ENCODE assay signal across 8 cellular contexts in genomic region chr5:134223406-134224251, GRCh38. TPM values are rescaled to one million over a fixed set of nuclear protein-coding genes. Genes with fewer than 3 reads are reported as not detected.
DNase-seq lines count a peak whose midpoint lies in the region; ATAC-seq lines count a peak whose summit lies in the region.

No MANE protein-coding gene starts in this region.

- no peak for ATAC-seq in activated CD4-positive, alpha-beta T cell treated with anti-CD3 and anti-CD28 coated beads for 36 hours

- H3K4me3 ChIP-seq in iPS-18c (ENCODE audit: insufficient read depth, low read depth, low read length): peak overlapping the region; percentile 100

- intact Hi-C loops in activated CD4-positive, alpha-beta T cell treated with anti-CD3 and anti-CD28 coated beads for 36 hours (cut with DNase I, micrococcal nuclease): loop anchor here (5.0 to 10.0 kb wide), 2 partner anchors 64 to 651 kb away; partner anchors contain the start of gene TXNDC15 (in 1 of the 2)

- no peaks in the 10 kb centered on the region for H3K27me3 Mint-ChIP-seq in activated CD4-positive, alpha-beta T cell treated with anti-CD3 and anti-CD28 coated beads for 36 hours
- H3K27me3 Mint-ChIP-seq in activated CD4-positive, alpha-beta memory T cell treated with anti-CD3 and anti-CD28 coated beads, Interleukin-2, amount 10 ng/mL, durations not matched to agents 7 days and 5 days: no peaks in the 10 kb centered on the region

- CTCF ChIA-PET in activated CD4-positive, alpha-beta T cell treated with anti-CD3 and anti-CD28 coated beads for 36 hours (lab: Charles Lee): interaction anchor here (0.6 to 1.7 kb wide), 8 partner anchors 9 to 543 kb away, joined by 3 to 8 read pairs (median 5); no protein-coding TSS in a partner anchor
- CTCF ChIA-PET in activated CD4-positive, alpha-beta memory T cell treated with anti-CD3 and anti-CD28 coated beads, Interleukin-2, amount 10 ng/mL, durations not matched to agents 7 days and 5 days (lab: Charles Lee): interaction anchor here (1.2 kb wide), 1 partner anchor 363 kb away, joined by 4 read pairs; no protein-coding TSS in a partner anchor

- no peaks in the 10 kb centered on the region for H3K9me3 Mint-ChIP-seq in activated CD4-positive, alpha-beta T cell treated with anti-CD3 and anti-CD28 coated beads for 36 hours (ENCODE audit: low read depth)
- no peaks in the 10 kb centered on the region for H3K9me3 Mint-ChIP-seq in activated CD4-positive, alpha-beta memory T cell treated with anti-CD3 and anti-CD28 coated beads, Interleukin-2, amount 10 ng/mL, durations not matched to agents 7 days and 5 days

- DNase-seq in activated CD4-positive, alpha-beta T cell treated with anti-CD3 and anti-CD28 coated beads for 36 hours: no peak
- no peak for DNase-seq in activated CD4-positive, alpha-beta T cell treated with anti-CD3 and anti-CD28 coated beads for 48 hours
- DNase-seq in activated CD4-positive, alpha-beta memory T cell treated with anti-CD3 and anti-CD28 coated beads, Interleukin-2, amount 10 ng/mL, durations not matched to agents 7 days and 5 days: no peak
- DNase-seq in superior temporal gyrus (ENCODE audit: extremely low spot score) (peak; percentile 37), LoVo (ENCODE audit: low spot score) (no peak), NCI-H2081 (lab: John Stamatoyannopoulos, UW) (no peak)
- no peak for DNase-seq in activated CD4-positive, alpha-beta T cell treated with anti-CD3 and anti-CD28 coated beads, Interleukin-2, amount 50 U/mL, for 4 hours

- no peaks in the 10 kb centered on the region for H3K9me3 ChIP-seq in iPS-18c (ENCODE audit: control insufficient read depth, insufficient read depth, low read length)

- POLR2A ChIA-PET in activated CD4-positive, alpha-beta T cell treated with anti-CD3 and anti-CD28 coated beads for 36 hours (lab: Charles Lee): interaction anchor here (0.7 kb wide), 2 partner anchors 408 to 1357 kb away, joined by 3 read pairs; partner anchors contain the start of gene UQCRQ
- POLR2A ChIA-PET in activated CD4-positive, alpha-beta memory T cell treated with anti-CD3 and anti-CD28 coated beads, Interleukin-2, amount 10 ng/mL, durations not matched to agents 7 days and 5 days (lab: Charles Lee): interaction anchor here (0.6 to 6.5 kb wide), 7 partner anchors 11 to 425 kb away, joined by 3 to 118 read pairs (median 12); partner anchors contain the start of genes SEC24A and SKP1

- peaks cover 44% of the 10 kb centered on the region for H3K36me3 Mint-ChIP-seq in activated CD4-positive, alpha-beta T cell treated with anti-CD3 and anti-CD28 coated beads for 36 hours (ENCODE audit: low read depth)
- peaks cover 51% of the 10 kb centered on the region for H3K36me3 Mint-ChIP-seq in activated CD4-positive, alpha-beta memory T cell treated with anti-CD3 and anti-CD28 coated beads, Interleukin-2, amount 10 ng/mL, durations not matched to agents 7 days and 5 days (ENCODE audit: low read depth)

- H3K4me3 Mint-ChIP-seq in activated CD4-positive, alpha-beta T cell treated with anti-CD3 and anti-CD28 coated beads for 36 hours: peak overlapping the region; percentile 97
- peak overlapping the region; percentile 95 for H3K4me3 Mint-ChIP-seq in activated CD4-positive, alpha-beta memory T cell treated with anti-CD3 and anti-CD28 coated beads, Interleukin-2, amount 10 ng/mL, durations not matched to agents 7 days and 5 days

- H3K4me1 Mint-ChIP-seq in activated CD4-positive, alpha-beta T cell treated with anti-CD3 and anti-CD28 coated beads for 36 hours: peaks cover 66% of the 10 kb centered on the region
- peaks cover 61% of the 10 kb centered on the region for H3K4me1 Mint-ChIP-seq in activated CD4-positive, alpha-beta memory T cell treated with anti-CD3 and anti-CD28 coated beads, Interleukin-2, amount 10 ng/mL, durations not matched to agents 7 days and 5 days

- H3K27ac Mint-ChIP-seq in activated CD4-positive, alpha-beta T cell treated with anti-CD3 and anti-CD28 coated beads for 36 hours: peak overlapping the region; percentile 98
- peak overlapping the region; percentile 63 for H3K27ac Mint-ChIP-seq in activated CD4-positive, alpha-beta memory T cell treated with anti-CD3 and anti-CD28 coated beads, Interleukin-2, amount 10 ng/mL, durations not matched to agents 7 days and 5 days

RNA-seq across cellular contexts. Expression of gene PPP2CA, which starts 2.2 kb away (rescaled TPM):
- 100 to 1,000 TPM; 148 to 154 TPM for total RNA-seq in activated CD4-positive, alpha-beta T cell treated with anti-CD3 and anti-CD28 coated beads for 36 hours
- 100 to 1,000 TPM; 146 to 156 TPM for total RNA-seq in activated CD4-positive, alpha-beta memory T cell treated with anti-CD3 and anti-CD28 coated beads, Interleukin-2, amount 10 ng/mL, durations not matched to agents 7 days and 5 days

RNA-seq across cellular contexts. Expression of gene SKP1, which starts 46.9 kb away (rescaled TPM):
- total RNA-seq in activated CD4-positive, alpha-beta T cell treated with anti-CD3 and anti-CD28 coated beads for 36 hours: 100 to 1,000 TPM; 218 to 265 TPM
- total RNA-seq in activated CD4-positive, alpha-beta memory T cell treated with anti-CD3 and anti-CD28 coated beads, Interleukin-2, amount 10 ng/mL, durations not matched to agents 7 days and 5 days: 100 to 1,000 TPM; 197 to 205 TPM
